8 cellular contexts compared by ENCODE assay signal in genomic region chr17:34979650-34980352, GRCh38. TPM values are rescaled to one million over a fixed set of nuclear protein-coding genes. Genes with fewer than 3 reads are reported as not detected.
DNase-seq lines count a peak whose midpoint lies in the region; ATAC-seq and TF ChIP-seq lines count a peak whose summit lies in the region.

No MANE protein-coding gene starts in this region.

- 22 to 23% methylated on average over 15 of the region's 15 CpGs for WGBS in body of pancreas, 2 donors

- peaks cover under 1% of the 10 kb centered on the region for H3K27me3 Mint-ChIP-seq in mesothelial cell of epicardium (ENCODE audit: low read depth)

- H3K27me3 ChIP-seq in BE2C (no peaks in the 10 kb centered on the region), body of pancreas (no peaks in the 10 kb centered on the region)

- H3K27ac ChIP-seq in body of pancreas, result peak overlapping the region; percentile 96 to 97 (median 96)

- H3K4me3 ChIP-seq in BE2C (ENCODE audit: low read depth, low read length), result peak overlapping the region; percentile 79
- peak overlapping the region; percentile 85 for H3K4me3 ChIP-seq in Jurkat, Clone E6-1 (ENCODE audit: low read length)
- peak overlapping the region in 1 of 2 donors; percentile 65 for H3K4me3 ChIP-seq in body of pancreas

- intact Hi-C loops in body of pancreas (cut with DNase I), result no loop called here

- H3K9me3 Mint-ChIP-seq in mesothelial cell of epicardium, result no peaks in the 10 kb centered on the region

- ATAC-seq in body of pancreas (no peak), omental fat pad (ENCODE audit: low FRiP score) (no peak), HG02970 (IDR thresholded peaks at IDR 0.05; ENCODE audit: low FRiP score, unreplicated experiment) (no peak), HG03571 (IDR thresholded peaks at IDR 0.05; ENCODE audit: unreplicated experiment) (no peak)

- H3K36me3 ChIP-seq in BE2C, result peaks cover 15% of the 10 kb centered on the region
- no peaks in the 10 kb centered on the region for H3K36me3 ChIP-seq in body of pancreas (replicated peaks in 1 of 2; ENCODE audit: insufficient read depth in 1 of 2, low read depth in 2 of 2)

- H3K27ac Mint-ChIP-seq in mesothelial cell of epicardium, result peak overlapping the region; percentile 99

- H3K9me3 ChIP-seq in BE2C (no peaks in the 10 kb centered on the region), body of pancreas (no peaks in the 10 kb centered on the region)

- DNase-seq in BE2C (no peak), body of pancreas (no peak), mesothelial cell of epicardium (ENCODE audit: low spot score in 2 of 2, unreplicated experiment in 2 of 2) (no peak), omental fat pad (ENCODE audit: low spot score) (no peak), NCI-H1930 (lab: John Stamatoyannopoulos, UW) (no peak)
- DNase-seq in Jurkat, Clone E6-1 (ENCODE audit: low read depth, low spot score), result no peak

- peaks cover 36% of the 10 kb centered on the region for H3K4me1 Mint-ChIP-seq in mesothelial cell of epicardium

- peaks cover 3% of the 10 kb centered on the region for H3K36me3 Mint-ChIP-seq in mesothelial cell of epicardium

- H3K4me3 Mint-ChIP-seq in mesothelial cell of epicardium, result peak overlapping the region; percentile 88

- no peak for TF ChIP-seq POLR2A in body of pancreas (IDR thresholded peaks at IDR 0.05)

- TF ChIP-seq CTCF in BE2C (IDR thresholded peaks at IDR 0.05; ENCODE audit: low read depth, low read length) (no peak), body of pancreas (IDR thresholded peaks at IDR 0.05) (no peak), mesothelial cell of epicardium (IDR thresholded peaks at IDR 0.05; ENCODE audit: unreplicated experiment) (no peak), omental fat pad (IDR thresholded peaks at IDR 0.05) (no peak)

- H3K4me1 ChIP-seq in BE2C (peaks cover 7% of the 10 kb centered on the region), body of pancreas (peaks cover 29% of the 10 kb centered on the region)

RNA-seq across cellular contexts. Expression of gene LIG3, which starts 0.5 kb away (rescaled TPM):
- polyA plus RNA-seq in BE2C (2012; ENCODE audit: insufficient read depth, insufficient read length, low read depth), result 86.0 TPM
- polyA plus RNA-seq in Jurkat, Clone E6-1 (2012; ENCODE audit: insufficient read depth, insufficient read length), result 48.8 TPM
- total RNA-seq in body of pancreas (10 to 100 TPM; 19.2 to 28.7 TPM), mesothelial cell of epicardium (84.4 to 93.1 TPM (median 92.2 TPM) in 3 replicates), omental fat pad (10 to 100 TPM; 17.7 to 23.2 (median 20.0) TPM)

RNA-seq across cellular contexts. Expression of gene ZNF830, which starts 18.5 kb away (rescaled TPM):
- polyA plus RNA-seq in BE2C (2012; ENCODE audit: insufficient read depth, insufficient read length, low read depth), result 56.1 TPM
- polyA plus RNA-seq in Jurkat, Clone E6-1 (2012; ENCODE audit: insufficient read depth, insufficient read length), result 28.2 TPM
- total RNA-seq in body of pancreas (1 to 10 TPM; 5.9 to 6.5 TPM), mesothelial cell of epicardium (17.2 to 18.5 TPM (median 17.9 TPM) in 3 replicates), omental fat pad (10 to 100 TPM in 3 of 4 donors, 1 to 10 TPM in 1; 8.6 to 15.7 (median 10.8) TPM)

RNA-seq across cellular contexts. Expression of gene CCT6B, which starts 18.5 kb away (rescaled TPM):
- 4.2 TPM for polyA plus RNA-seq in BE2C (2012; ENCODE audit: insufficient read depth, insufficient read length, low read depth)
- polyA plus RNA-seq in Jurkat, Clone E6-1 (2012; ENCODE audit: insufficient read depth, insufficient read length), result not detected
- total RNA-seq in body of pancreas (1 to 10 TPM in 1 of 2 donors, under 1 TPM in 1; 0.66 to 1.8 TPM), mesothelial cell of epicardium (3.2 to 3.5 TPM (median 3.3 TPM) in 3 replicates), omental fat pad (1 to 10 TPM; 2.4 to 4.6 (median 4.0) TPM)
